ENCODE assay signal across 22 cellular contexts in genomic region chr4:26420903-26421302, GRCh38.
DNase-seq lines count a peak whose midpoint lies in the region; ATAC-seq and TF ChIP-seq lines count a peak whose summit lies in the region.
"Had no signal": no experiment of that assay in that cellular context is flagged by ENCODE, and none has a peak within 500 bp of the region (broad histone marks: within the 10 kb centered on the region; RNA-seq: fewer than 3 reads in every experiment).

No MANE protein-coding gene starts in this region.

- H3K27ac Mint-ChIP-seq in nephron progenitor cell: peak overlapping the region; percentile 54
- H3K27ac Mint-ChIP-seq: T-helper 1 cell treated with Interleukin-12 subunit alpha and Interleukin-12 subunit beta and Interleukin-4 antibody, amounts not matched to agents 30 μg/mL and 1 μg/mL, for 36 hours had no signal

- POLR2A ChIA-PET in BJ (lab: Charles Lee): no interaction called here

- H3K4me3 Mint-ChIP-seq in nephron progenitor cell: no peak overlapping the region
- H3K4me3 Mint-ChIP-seq: T-helper 1 cell treated with Interleukin-12 subunit alpha and Interleukin-12 subunit beta and Interleukin-4 antibody, amounts not matched to agents 30 μg/mL and 1 μg/mL, for 36 hours had no signal

- ATAC-seq in GM18867 (IDR thresholded peaks at IDR 0.05; ENCODE audit: unreplicated experiment): no peak
- ATAC-seq: GM12878, HCT116, HepG2 had no signal

- H3F3A ChIP-seq in Loucy (ENCODE audit: low read depth): 0 out of 2 replicates have a peak, but pooled peaks cover 6% of the 10 kb centered on the region

- no peak overlapping the region for H3K4me2 ChIP-seq in Loucy (ENCODE audit: low read depth, low read length, poor library complexity, severe bottlenecking)

- H3K36me3 Mint-ChIP-seq in nephron progenitor cell (ENCODE audit: low read depth): peaks cover 68% of the 10 kb centered on the region

- no peaks in the 10 kb centered on the region for H3K4me1 Mint-ChIP-seq in nephron progenitor cell

- H3K79me2 ChIP-seq in Loucy (ENCODE audit: insufficient read depth, low read length): peaks cover 11% of the 10 kb centered on the region

- H3K9me3 Mint-ChIP-seq in nephron progenitor cell: no peaks in the 10 kb centered on the region
- H3K9me3 Mint-ChIP-seq: activated T-helper 2 cell treated with anti-CD3 and anti-CD28 coated beads, Interferon-gamma antibody, Interleukin-2, Interleukin-4, amounts not matched to agents 10 μg/mL and 5 μg/mL and 100 μg/mL, durations not matched to agents 14 hours and 24 hours and 36 hours; T-helper 1 cell treated with Interleukin-12 subunit alpha and Interleukin-12 subunit beta and Interleukin-4 antibody, amounts not matched to agents 30 μg/mL and 1 μg/mL, for 36 hours had no signal

- H4K20me1 ChIP-seq in Loucy (ENCODE audit: insufficient read depth, low read length, poor library complexity, severe bottlenecking): peaks cover 4% of the 10 kb centered on the region

- in situ Hi-C loops in astrocyte of the spinal cord (cut with HindIII; ENCODE audit: low sequenced_read_pairs): no loop called here

- H3K9me2 ChIP-seq in Loucy (replicated peaks; ENCODE audit: low read depth, low read length): no peaks in the 10 kb centered on the region

- H3K4me3 ChIP-seq in BJ (ENCODE audit: low read depth, low read length) (no peak overlapping the region), Loucy (ENCODE audit: low read length, poor library complexity, severe bottlenecking) (no peak overlapping the region), astrocyte of the spinal cord (ENCODE audit: low read depth, low read length) (no peak overlapping the region)
- H3K4me3 ChIP-seq: coronary artery, GM12878, skin epidermis, suprapubic skin had no signal

- H3K36me3 ChIP-seq in BJ (ENCODE audit: control insufficient read depth, insufficient read depth, low read length) (peaks cover 1% of the 10 kb centered on the region), Loucy (ENCODE audit: insufficient read depth, low read length) (peaks cover 63% of the 10 kb centered on the region)

- H3K9ac ChIP-seq in Loucy (ENCODE audit: low read depth, low read length, poor library complexity, severe bottlenecking): peak overlapping the region; percentile 58

- H3K27me3 Mint-ChIP-seq in nephron progenitor cell (ENCODE audit: low read depth, poor library complexity): no peaks in the 10 kb centered on the region

- H3K27me3 ChIP-seq in BJ (ENCODE audit: control insufficient read depth, insufficient read depth, low read length) (no peaks in the 10 kb centered on the region), Loucy (ENCODE audit: insufficient read depth, low read length, poor library complexity, severe bottlenecking) (no peaks in the 10 kb centered on the region)
- H3K27me3 ChIP-seq: suprapubic skin had no signal

- DNase-seq in BJ (ENCODE audit: low read depth) (peak; percentile 15), astrocyte of the spinal cord (ENCODE audit: low read depth, low spot score) (peak; percentile 52), nephron progenitor cell (no peak), NCI-H2029 (lab: John Stamatoyannopoulos, UW) (no peak), NCI-H2171 treated with DMSO at 0.1 percent for 48 hours (lab: John Stamatoyannopoulos, UW) (no peak)
- no peak for DNase-seq in activated naive CD4-positive, alpha-beta T cell treated with anti-CD3 and anti-CD28 coated beads, Interleukin-2, amount 50 U/mL, for 16 hours
- DNase-seq: activated CD8-positive, alpha-beta memory T cell treated with anti-CD3 and anti-CD28 coated beads for 24 hours; amygdala; glutamatergic neuron; mesendoderm; NCI-H2227 treated with DMSO at 0.1 percent for 48 hours; stimulated activated CD4-positive, alpha-beta T cell treated with anti-CD3 and anti-CD28 coated beads, Interleukin-4, amount 100 ng/mL, for 4 hours had no signal

- peaks cover 27% of the 10 kb centered on the region for H3K4me1 ChIP-seq in Loucy (ENCODE audit: insufficient read depth, low read length, poor library complexity, severe bottlenecking)
- H3K4me1 ChIP-seq: suprapubic skin had no signal

- no peaks in the 10 kb centered on the region for H3K9me3 ChIP-seq in Loucy (ENCODE audit: insufficient read depth, low read depth, low read length)
- H3K9me3 ChIP-seq: suprapubic skin had no signal

- H2AFZ ChIP-seq in Loucy (ENCODE audit: low read length): no peak overlapping the region

- TF ChIP-seq CTCF in BJ (IDR thresholded peaks at IDR 0.05; ENCODE audit: insufficient read depth, low read depth, low read length) (no peak), Loucy (conservative IDR thresholded peaks at IDR 0.05; ENCODE audit: low read length) (no peak), astrocyte of the spinal cord (IDR thresholded peaks at IDR 0.05; ENCODE audit: low read depth, low read length) (no peak), nephron progenitor cell (IDR thresholded peaks at IDR 0.05) (no peak)

- CTCF ChIA-PET in BJ (lab: Yijun Ruan, JAX): no interaction called here

Comparison
In these comparisons a context has a peak if more than half of its experiments do, and no peak if none do; other contexts are left out.
1. DNase-seq: peak in BJ (single experiment) and astrocyte of the spinal cord (single experiment); none in nephron progenitor cell (single experiment), activated naive CD4-positive, alpha-beta T cell treated with anti-CD3 and anti-CD28 coated beads, Interleukin-2, amount 50 U/mL, for 16 hours (single experiment), NCI-H2029 (single experiment) and NCI-H2171 treated with DMSO at 0.1 percent for 48 hours (single experiment).